In genomic region chr19:50205681-50206138, GRCh38 we compare ENCODE assay signal across 10 cellular contexts. TPM values are rescaled to one million over a fixed set of nuclear protein-coding genes. Genes with fewer than 3 reads are reported as not detected.
DNase-seq lines count a peak whose midpoint lies in the region; ATAC-seq and TF ChIP-seq lines count a peak whose summit lies in the region.
"Had no signal": no experiment of that assay in that cellular context is flagged by ENCODE, and none has a peak within 500 bp of the region (broad histone marks: within the 10 kb centered on the region; RNA-seq: fewer than 3 reads in every experiment).

No MANE protein-coding gene starts in this region.

- TF ChIP-seq CTCF in PC-3 (conservative IDR thresholded peaks at IDR 0.05; ENCODE audit: low read depth, low read length) (no peak), kidney epithelial cell (IDR thresholded peaks at IDR 0.05; ENCODE audit: insufficient read depth, low read length, poor library complexity, severe bottlenecking) (no peak)

- H3K4me3 Mint-ChIP-seq in stimulated activated naive B cell treated with anti-CD40 and anti-IgM and Interleukin-4, amounts not matched to agents 10 μg/mL and 1 μg/mL and 100 μg/mL, for 72 hours, result no peak overlapping the region
- no peak overlapping the region for H3K4me3 Mint-ChIP-seq in activated T-helper 1 cell treated with anti-CD3 and anti-CD28 coated beads, Interleukin-12 subunit alpha, Interleukin-12 subunit beta, Interleukin-2, Interleukin-4 antibody, amounts not matched to agents 30 ng/mL and 10 ng/mL and 1 ng/mL, durations not matched to agents 14 hours and 24 hours and 36 hours

- ATAC-seq in PC-3 (no peak; the same call in 1 of the 2 replicates), GM21360 (IDR thresholded peaks at IDR 0.05; ENCODE audit: unreplicated experiment) (no peak)
- no peak for ATAC-seq in stimulated activated naive B cell treated with anti-CD40 and anti-IgM and Interleukin-4, amounts not matched to agents 10 μg/mL and 1 μg/mL and 100 μg/mL, for 72 hours (replicated peaks)

- H3K4me3 ChIP-seq in HUES64 (ENCODE audit: low read length), result peak overlapping the region; percentile 51
- peak overlapping the region; percentile 77 for H3K4me3 ChIP-seq in PC-3 (ENCODE audit: low read length)
- peak overlapping the region; percentile 1 for H3K4me3 ChIP-seq in kidney epithelial cell (ENCODE audit: low read depth, low read length)

- peak overlapping the region; percentile 88 for H3K4me2 ChIP-seq in PC-3 (ENCODE audit: low read length)

- H3K36me3 ChIP-seq in HUES64 (ENCODE audit: insufficient read depth, low read length) (no peaks in the 10 kb centered on the region), PC-3 (ENCODE audit: low read depth, low read length) (peaks cover 1% of the 10 kb centered on the region), kidney epithelial cell (ENCODE audit: control insufficient read depth, insufficient read depth, low read length) (no peaks in the 10 kb centered on the region)

- intact Hi-C loops in PC-3 (cut with micrococcal nuclease), result no loop called here
- intact Hi-C loops in activated T-helper 1 cell treated with anti-CD3 and anti-CD28 coated beads, Interleukin-12 subunit alpha, Interleukin-12 subunit beta, Interleukin-2, Interleukin-4 antibody, amounts not matched to agents 30 ng/mL and 10 ng/mL and 1 ng/mL, durations not matched to agents 14 hours and 24 hours and 36 hours (cut with micrococcal nuclease), result no loop called here

- H3K9me3 ChIP-seq in HUES64 (ENCODE audit: insufficient read depth, low read depth, low read length), result peaks cover 27% of the 10 kb centered on the region; the same call in 1 of the 2 replicates
- H3K9me3 ChIP-seq in PC-3 (ENCODE audit: low read length), result no peaks in the 10 kb centered on the region

- H3K27me3 Mint-ChIP-seq in stimulated activated naive B cell treated with anti-CD40 and anti-IgM and Interleukin-4, amounts not matched to agents 10 μg/mL and 1 μg/mL and 100 μg/mL, for 72 hours, result peaks cover 38 to 66% of the 10 kb centered on the region in 2 donors
- H3K27me3 Mint-ChIP-seq in activated T-helper 1 cell treated with anti-CD3 and anti-CD28 coated beads, Interleukin-12 subunit alpha, Interleukin-12 subunit beta, Interleukin-2, Interleukin-4 antibody, amounts not matched to agents 30 ng/mL and 10 ng/mL and 1 ng/mL, durations not matched to agents 14 hours and 24 hours and 36 hours (ENCODE audit: insufficient read depth), result peaks cover 30% of the 10 kb centered on the region

- H3K27ac ChIP-seq in HUES64 (ENCODE audit: low read depth, low read length) (no peak overlapping the region), PC-3 (ENCODE audit: low read length) (peak overlapping the region; percentile 55)

- DNase-seq in PC-3, result no peak
- DNase-seq in kidney epithelial cell (ENCODE audit: low read depth), result no peak
- DNase-seq in stimulated activated naive B cell treated with anti-CD40 and anti-IgM and Interleukin-4, amounts not matched to agents 10 μg/mL and 1 μg/mL and 100 μg/mL, for 72 hours, result no peak
- DNase-seq in putamen (ENCODE audit: low spot score), result no peak
- no peak for DNase-seq in activated T-helper 1 cell treated with anti-CD3 and anti-CD28 coated beads, Interleukin-12 subunit alpha, Interleukin-12 subunit beta, Interleukin-2, Interleukin-4 antibody, amounts not matched to agents 30 ng/mL and 10 ng/mL and 1 ng/mL, durations not matched to agents 14 hours and 24 hours and 36 hours (ENCODE audit: low spot score)
- DNase-seq: aorta, KBM-7 had no signal

- peak overlapping the region; percentile 75 for H2AFZ ChIP-seq in PC-3 (ENCODE audit: low read length)

- H3K9ac ChIP-seq in HUES64 (ENCODE audit: low read depth, low read length) (no peak overlapping the region), PC-3 (ENCODE audit: low read length) (peak overlapping the region; percentile 76)

- H3K4me1 ChIP-seq in HUES64 (ENCODE audit: insufficient read depth, low read length) (no peaks in the 10 kb centered on the region), PC-3 (ENCODE audit: insufficient read depth, low read length) (peaks cover 21% of the 10 kb centered on the region)

- peaks cover 22% of the 10 kb centered on the region for H3K79me2 ChIP-seq in PC-3 (ENCODE audit: low read length)

- peaks cover 0 to 6% of the 10 kb centered on the region in 2 donors for H3K4me1 Mint-ChIP-seq in stimulated activated naive B cell treated with anti-CD40 and anti-IgM and Interleukin-4, amounts not matched to agents 10 μg/mL and 1 μg/mL and 100 μg/mL, for 72 hours
- no peaks in the 10 kb centered on the region for H3K4me1 Mint-ChIP-seq in activated T-helper 1 cell treated with anti-CD3 and anti-CD28 coated beads, Interleukin-12 subunit alpha, Interleukin-12 subunit beta, Interleukin-2, Interleukin-4 antibody, amounts not matched to agents 30 ng/mL and 10 ng/mL and 1 ng/mL, durations not matched to agents 14 hours and 24 hours and 36 hours (ENCODE audit: low read depth)

- CTCF ChIA-PET in PC-3 (lab: Charles Lee), result interaction anchor here (0.6 to 1.2 kb wide), 3 partner anchors 9 to 30 kb away, joined by 4 read pairs; no protein-coding TSS in a partner anchor

- POLR2A ChIA-PET in PC-3 (lab: Charles Lee; ENCODE audit: unreplicated experiment), result no interaction called here

- peaks cover 2 to 5% of the 10 kb centered on the region in 2 donors for H3K36me3 Mint-ChIP-seq in stimulated activated naive B cell treated with anti-CD40 and anti-IgM and Interleukin-4, amounts not matched to agents 10 μg/mL and 1 μg/mL and 100 μg/mL, for 72 hours
- no peaks in the 10 kb centered on the region for H3K36me3 Mint-ChIP-seq in activated T-helper 1 cell treated with anti-CD3 and anti-CD28 coated beads, Interleukin-12 subunit alpha, Interleukin-12 subunit beta, Interleukin-2, Interleukin-4 antibody, amounts not matched to agents 30 ng/mL and 10 ng/mL and 1 ng/mL, durations not matched to agents 14 hours and 24 hours and 36 hours (ENCODE audit: low read depth)

- BruUV-seq in PC-3 (replicated peaks; lab: Mats Ljungman, UMichigan), result TSS peak; percentile 14

- peak overlapping the region; percentile 42 for H3K27ac Mint-ChIP-seq in stimulated activated naive B cell treated with anti-CD40 and anti-IgM and Interleukin-4, amounts not matched to agents 10 μg/mL and 1 μg/mL and 100 μg/mL, for 72 hours
- no peak overlapping the region for H3K27ac Mint-ChIP-seq in activated T-helper 1 cell treated with anti-CD3 and anti-CD28 coated beads, Interleukin-12 subunit alpha, Interleukin-12 subunit beta, Interleukin-2, Interleukin-4 antibody, amounts not matched to agents 30 ng/mL and 10 ng/mL and 1 ng/mL, durations not matched to agents 14 hours and 24 hours and 36 hours

- H3K27me3 ChIP-seq in HUES64 (ENCODE audit: insufficient read depth, low read length) (peaks cover 14% of the 10 kb centered on the region; the same call in 1 of the 2 replicates), PC-3 (ENCODE audit: low read length) (no peaks in the 10 kb centered on the region), kidney epithelial cell (ENCODE audit: control insufficient read depth, insufficient read depth, low read length) (peaks cover 32% of the 10 kb centered on the region)

- no peaks in the 10 kb centered on the region for H3F3A ChIP-seq in PC-3 (ENCODE audit: low read length, unreplicated experiment)

- no peaks in the 10 kb centered on the region for H4K20me1 ChIP-seq in PC-3 (ENCODE audit: low read length)

- peaks cover 0 to 3% of the 10 kb centered on the region in 2 donors for H3K9me3 Mint-ChIP-seq in stimulated activated naive B cell treated with anti-CD40 and anti-IgM and Interleukin-4, amounts not matched to agents 10 μg/mL and 1 μg/mL and 100 μg/mL, for 72 hours
- no peaks in the 10 kb centered on the region for H3K9me3 Mint-ChIP-seq in activated T-helper 1 cell treated with anti-CD3 and anti-CD28 coated beads, Interleukin-12 subunit alpha, Interleukin-12 subunit beta, Interleukin-2, Interleukin-4 antibody, amounts not matched to agents 30 ng/mL and 10 ng/mL and 1 ng/mL, durations not matched to agents 14 hours and 24 hours and 36 hours

- no peaks in the 10 kb centered on the region for H3K9me2 ChIP-seq in PC-3 (replicated peaks; ENCODE audit: low read length)

- WGBS in HUES64, result 58% methylated on average over 11 of the region's 12 CpGs

RNA-seq across cellular contexts. Expression of gene MYH14, which starts 2.3 kb away (rescaled TPM):
- polyA plus RNA-seq in HUES64 (2013, experiment 1 of 2), result 2.1 TPM
- polyA plus RNA-seq in HUES64 (2013, experiment 2 of 2), result 3.0 TPM
- 20.2 and 28.5 TPM in 2 replicates for total RNA-seq in PC-3 (2014; rRNA removed)
- 87.8 and 96.0 TPM in 2 replicates for total RNA-seq in kidney epithelial cell
- total RNA-seq in activated T-helper 1 cell treated with anti-CD3 and anti-CD28 coated beads, Interleukin-12 subunit alpha, Interleukin-12 subunit beta, Interleukin-2, Interleukin-4 antibody, amounts not matched to agents 30 ng/mL and 10 ng/mL and 1 ng/mL, durations not matched to agents 14 hours and 24 hours and 36 hours, result not detected in 2 replicates
- total RNA-seq: pulmonary artery endothelial cell had no signal

RNA-seq across cellular contexts. Expression of gene IZUMO2, which starts 42.6 kb away (rescaled TPM):
- not detected for polyA plus RNA-seq in HUES64 (2013, experiment 1 of 2)
- not detected for polyA plus RNA-seq in HUES64 (2013, experiment 2 of 2)
- total RNA-seq in PC-3 (2014; rRNA removed) (not detected in 2 replicates), kidney epithelial cell (not detected in 2 replicates)
- not detected in 2 replicates for total RNA-seq in activated T-helper 1 cell treated with anti-CD3 and anti-CD28 coated beads, Interleukin-12 subunit alpha, Interleukin-12 subunit beta, Interleukin-2, Interleukin-4 antibody, amounts not matched to agents 30 ng/mL and 10 ng/mL and 1 ng/mL, durations not matched to agents 14 hours and 24 hours and 36 hours
- total RNA-seq: aorta, pulmonary artery endothelial cell had no signal
- polyA plus RNA-seq: aorta had no signal

Comparison
In these comparisons a context has a peak if more than half of its experiments do, and no peak if none do; other contexts are left out.
1. H3K4me3 ChIP-seq: peak in every context shown above with its lines; median percentile 77 in PC-3; 51 in HUES64; 1 in kidney epithelial cell.
2. RNA of gene MYH14, which starts 2.3 kb away (total RNA-seq): 87.8 to 96.0 TPM in kidney epithelial cell and 20.2 to 28.5 TPM in PC-3; not detected in activated T-helper 1 cell treated with anti-CD3 and anti-CD28 coated beads, Interleukin-12 subunit alpha, Interleukin-12 subunit beta, Interleukin-2, Interleukin-4 antibody, amounts not matched to agents 30 ng/mL and 10 ng/mL and 1 ng/mL, durations not matched to agents 14 hours and 24 hours and 36 hours; every median in the first group is over 10 times any median in the second.